In the genomic region with DNA sequence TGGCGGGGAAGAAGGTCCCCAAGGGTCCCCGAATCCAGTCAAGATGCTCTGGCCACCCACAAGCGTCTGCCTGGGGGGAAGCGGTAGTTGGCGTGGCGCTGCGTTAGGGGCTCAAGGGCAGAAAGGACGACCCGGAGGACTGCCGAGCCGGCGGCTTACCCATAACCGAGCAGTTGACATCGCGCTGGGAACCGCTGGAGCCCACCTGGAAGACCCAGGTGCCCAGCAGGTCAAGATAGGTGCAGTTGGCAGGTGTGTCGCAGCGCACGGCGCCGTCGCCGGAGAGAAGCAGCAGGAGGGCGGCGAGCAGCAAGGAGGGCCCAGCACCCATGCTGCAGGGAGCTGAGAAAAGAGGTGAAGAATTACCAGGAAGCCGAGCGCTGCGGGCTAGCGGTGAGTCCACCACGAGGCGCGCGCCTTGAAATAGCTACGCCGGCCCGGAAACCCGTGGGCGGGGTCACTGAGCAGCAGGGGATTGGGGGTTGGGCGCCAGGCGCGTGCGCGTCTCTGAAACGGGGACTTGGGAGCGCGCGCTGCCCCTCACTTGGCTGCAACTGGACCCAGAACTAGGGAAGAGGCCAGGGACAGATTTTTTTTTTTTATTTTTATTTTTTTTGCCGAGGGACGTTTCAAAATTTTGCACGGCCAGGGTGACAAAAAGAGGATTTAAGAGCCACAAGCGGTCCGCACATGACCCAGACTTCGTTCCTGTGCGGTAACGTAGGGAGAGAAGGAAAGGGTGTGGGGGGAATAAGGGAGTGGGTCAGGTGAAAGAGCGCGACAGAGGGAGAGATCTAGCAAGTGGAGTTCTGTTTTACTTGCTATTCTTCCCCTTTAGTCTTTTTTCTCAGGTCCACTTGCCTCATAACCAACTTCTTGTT, we compare ENCODE assay signal across 2 cellular contexts.
TF ChIP-seq lines count a peak whose summit lies in the region.

Gene CTSC (minus strand): TSS at position 395 of the 881 bp plus-strand sequence. CDS start 64 bp downstream, at position 331.

TF ChIP-seq in HEK293, 187 proteins besides CTCF, POLR2A, EP300 and RAD21 (continued from another document and continues in another):
- TF ChIP-seq, protein P1, sequence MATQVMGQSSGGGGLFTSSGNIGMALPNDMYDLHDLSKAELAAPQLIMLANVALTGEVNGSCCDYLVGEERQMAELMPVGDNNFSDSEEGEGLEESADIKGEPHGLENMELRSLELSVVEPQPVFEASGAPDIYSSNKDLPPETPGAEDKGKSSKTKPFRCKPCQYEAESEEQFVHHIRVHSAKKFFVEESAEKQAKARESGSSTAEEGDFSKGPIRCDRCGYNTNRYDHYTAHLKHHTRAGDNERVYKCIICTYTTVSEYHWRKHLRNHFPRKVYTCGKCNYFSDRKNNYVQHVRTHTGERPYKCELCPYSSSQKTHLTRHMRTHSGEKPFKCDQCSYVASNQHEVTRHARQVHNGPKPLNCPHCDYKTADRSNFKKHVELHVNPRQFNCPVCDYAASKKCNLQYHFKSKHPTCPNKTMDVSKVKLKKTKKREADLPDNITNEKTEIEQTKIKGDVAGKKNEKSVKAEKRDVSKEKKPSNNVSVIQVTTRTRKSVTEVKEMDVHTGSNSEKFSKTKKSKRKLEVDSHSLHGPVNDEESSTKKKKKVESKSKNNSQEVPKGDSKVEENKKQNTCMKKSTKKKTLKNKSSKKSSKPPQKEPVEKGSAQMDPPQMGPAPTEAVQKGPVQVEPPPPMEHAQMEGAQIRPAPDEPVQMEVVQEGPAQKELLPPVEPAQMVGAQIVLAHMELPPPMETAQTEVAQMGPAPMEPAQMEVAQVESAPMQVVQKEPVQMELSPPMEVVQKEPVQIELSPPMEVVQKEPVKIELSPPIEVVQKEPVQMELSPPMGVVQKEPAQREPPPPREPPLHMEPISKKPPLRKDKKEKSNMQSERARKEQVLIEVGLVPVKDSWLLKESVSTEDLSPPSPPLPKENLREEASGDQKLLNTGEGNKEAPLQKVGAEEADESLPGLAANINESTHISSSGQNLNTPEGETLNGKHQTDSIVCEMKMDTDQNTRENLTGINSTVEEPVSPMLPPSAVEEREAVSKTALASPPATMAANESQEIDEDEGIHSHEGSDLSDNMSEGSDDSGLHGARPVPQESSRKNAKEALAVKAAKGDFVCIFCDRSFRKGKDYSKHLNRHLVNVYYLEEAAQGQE (tag by site-specific recombination; IDR thresholded peaks at IDR 0.05), result no peak
- no peak for TF ChIP-seq ZNF776 (tag by site-specific recombination; IDR thresholded peaks at IDR 0.05; ENCODE audit: borderline replicate concordance)
- no peak for TF ChIP-seq ZSCAN30 (tag by site-specific recombination; IDR thresholded peaks at IDR 0.05)
- TF ChIP-seq GLIS2 (tag by site-specific recombination; IDR thresholded peaks at IDR 0.05), result peak; percentile 63; the same call in 1 of the 2 replicates
- no peak for TF ChIP-seq ZNF449 (tag by site-specific recombination; IDR thresholded peaks at IDR 0.05)
- TF ChIP-seq, protein P2, sequence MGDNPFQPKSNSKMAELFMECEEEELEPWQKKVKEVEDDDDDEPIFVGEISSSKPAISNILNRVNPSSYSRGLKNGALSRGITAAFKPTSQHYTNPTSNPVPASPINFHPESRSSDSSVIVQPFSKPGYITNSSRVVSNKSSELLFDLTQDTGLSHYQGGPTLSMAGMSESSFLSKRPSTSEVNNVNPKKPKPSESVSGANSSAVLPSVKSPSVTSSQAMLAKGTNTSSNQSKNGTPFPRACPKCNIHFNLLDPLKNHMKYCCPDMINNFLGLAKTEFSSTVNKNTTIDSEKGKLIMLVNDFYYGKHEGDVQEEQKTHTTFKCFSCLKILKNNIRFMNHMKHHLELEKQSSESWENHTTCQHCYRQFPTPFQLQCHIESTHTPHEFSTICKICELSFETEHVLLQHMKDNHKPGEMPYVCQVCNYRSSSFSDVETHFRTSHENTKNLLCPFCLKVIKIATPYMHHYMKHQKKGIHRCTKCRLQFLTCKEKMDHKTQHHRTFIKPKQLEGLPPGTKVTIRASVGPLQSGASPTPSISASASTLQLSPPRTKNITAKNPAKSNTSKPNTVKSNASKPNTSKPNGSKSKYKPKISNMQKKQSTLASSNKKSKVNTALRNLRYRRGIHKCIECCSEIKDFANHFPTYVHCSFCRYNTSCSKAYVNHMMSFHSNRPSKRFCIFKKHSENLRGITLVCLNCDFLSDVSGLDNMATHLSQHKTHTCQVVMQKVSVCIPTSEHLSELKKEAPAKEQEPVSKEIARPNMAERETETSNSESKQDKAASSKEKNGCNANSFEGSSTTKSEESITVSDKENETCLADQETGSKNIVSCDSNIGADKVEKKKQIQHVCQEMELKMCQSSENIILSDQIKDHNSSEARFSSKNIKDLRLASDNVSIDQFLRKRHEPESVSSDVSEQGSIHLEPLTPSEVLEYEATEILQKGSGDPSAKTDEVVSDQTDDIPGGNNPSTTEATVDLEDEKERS (tag by site-specific recombination; IDR thresholded peaks at IDR 0.05), result no peak
- TF ChIP-seq, protein P3, sequence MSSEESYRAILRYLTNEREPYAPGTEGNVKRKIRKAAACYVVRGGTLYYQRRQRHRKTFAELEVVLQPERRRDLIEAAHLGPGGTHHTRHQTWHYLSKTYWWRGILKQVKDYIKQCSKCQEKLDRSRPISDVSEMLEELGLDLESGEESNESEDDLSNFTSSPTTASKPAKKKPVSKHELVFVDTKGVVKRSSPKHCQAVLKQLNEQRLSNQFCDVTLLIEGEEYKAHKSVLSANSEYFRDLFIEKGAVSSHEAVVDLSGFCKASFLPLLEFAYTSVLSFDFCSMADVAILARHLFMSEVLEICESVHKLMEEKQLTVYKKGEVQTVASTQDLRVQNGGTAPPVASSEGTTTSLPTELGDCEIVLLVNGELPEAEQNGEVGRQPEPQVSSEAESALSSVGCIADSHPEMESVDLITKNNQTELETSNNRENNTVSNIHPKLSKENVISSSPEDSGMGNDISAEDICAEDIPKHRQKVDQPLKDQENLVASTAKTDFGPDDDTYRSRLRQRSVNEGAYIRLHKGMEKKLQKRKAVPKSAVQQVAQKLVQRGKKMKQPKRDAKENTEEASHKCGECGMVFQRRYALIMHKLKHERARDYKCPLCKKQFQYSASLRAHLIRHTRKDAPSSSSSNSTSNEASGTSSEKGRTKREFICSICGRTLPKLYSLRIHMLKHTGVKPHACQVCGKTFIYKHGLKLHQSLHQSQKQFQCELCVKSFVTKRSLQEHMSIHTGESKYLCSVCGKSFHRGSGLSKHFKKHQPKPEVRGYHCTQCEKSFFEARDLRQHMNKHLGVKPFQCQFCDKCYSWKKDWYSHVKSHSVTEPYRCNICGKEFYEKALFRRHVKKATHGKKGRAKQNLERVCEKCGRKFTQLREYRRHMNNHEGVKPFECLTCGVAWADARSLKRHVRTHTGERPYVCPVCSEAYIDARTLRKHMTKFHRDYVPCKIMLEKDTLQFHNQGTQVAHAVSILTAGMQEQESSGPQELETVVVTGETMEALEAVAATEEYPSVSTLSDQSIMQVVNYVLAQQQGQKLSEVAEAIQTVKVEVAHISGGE (tag by site-specific recombination; conservative IDR thresholded peaks at IDR 0.05; ENCODE audit: low read depth), result peak; percentile 40; the same call in 1 of the 2 replicates
- peak; percentile 76 for TF ChIP-seq ZBTB17 (tag by site-specific recombination; IDR thresholded peaks at IDR 0.05)

TF ChIP-seq in SK-N-SH, 30 proteins besides CTCF, POLR2A, EP300 and RAD21 (continued from another document):
- TF ChIP-seq, protein P1 (IDR thresholded peaks at IDR 0.05; ENCODE audit: low read depth, low read length), result no peak
- TF ChIP-seq FOXJ3 (CRISPR knock-in tag; IDR thresholded peaks at IDR 0.05) (no peak), TCF12 (IDR thresholded peaks at IDR 0.05) (peak; percentile 30; the same call in 1 of the 2 replicates), TEAD4 (IDR thresholded peaks at IDR 0.05; ENCODE audit: borderline replicate concordance, insufficient read depth) (no peak), MXI1 (IDR thresholded peaks at IDR 0.05; ENCODE audit: low read depth, low read length) (peak; percentile 88), EZH2phosphoT487 (IDR thresholded peaks at IDR 0.05; ENCODE audit: borderline replicate concordance, low read depth) (no peak), NRF1 (IDR thresholded peaks at IDR 0.05; ENCODE audit: low read depth, low read length) (peak; percentile 61), RXRA (IDR thresholded peaks at IDR 0.05; ENCODE audit: borderline replicate concordance, low read depth) (no peak), GATA2 (CRISPR knock-in tag; IDR thresholded peaks at IDR 0.05) (no peak), YY1 (IDR thresholded peaks at IDR 0.05; ENCODE audit: low read depth) (no peak), JUND (IDR thresholded peaks at IDR 0.05) (peak; percentile 27; the same call in 1 of the 2 replicates), RFX5 (IDR thresholded peaks at IDR 0.05; ENCODE audit: low read length) (no peak), CHD2 (IDR thresholded peaks at IDR 0.05; ENCODE audit: low read length, partially characterized antibody) (peak; percentile 84), FOXM1 (IDR thresholded peaks at IDR 0.05; ENCODE audit: low read depth) (no peak), TAF1 (IDR thresholded peaks at IDR 0.05; ENCODE audit: borderline replicate concordance, low read depth, low read length) (peak; percentile 85), GABPA (IDR thresholded peaks at IDR 0.05; ENCODE audit: low read depth) (peak; percentile 60; the same call in 1 of the 2 replicates), MEF2A (IDR thresholded peaks at IDR 0.05; ENCODE audit: borderline replicate concordance, low read depth) (peak; percentile 19; the same call in 1 of the 2 replicates), IRF3 (IDR thresholded peaks at IDR 0.05; ENCODE audit: low read depth, low read length) (no peak), FOSL2 (IDR thresholded peaks at IDR 0.05; ENCODE audit: borderline replicate concordance, low read depth) (0 out of 2 replicates have a peak, but pooled peaks have one; percentile 20), SIN3A (IDR thresholded peaks at IDR 0.05; ENCODE audit: borderline replicate concordance, low read depth, low read length) (peak; percentile 84), POLR2AphosphoS5 (IDR thresholded peaks at IDR 0.05; ENCODE audit: low read depth, low read length) (peak; percentile 75), USF2 (IDR thresholded peaks at IDR 0.05; ENCODE audit: borderline replicate concordance, low read depth, low read length) (no peak)
- TF ChIP-seq, protein P4, sequence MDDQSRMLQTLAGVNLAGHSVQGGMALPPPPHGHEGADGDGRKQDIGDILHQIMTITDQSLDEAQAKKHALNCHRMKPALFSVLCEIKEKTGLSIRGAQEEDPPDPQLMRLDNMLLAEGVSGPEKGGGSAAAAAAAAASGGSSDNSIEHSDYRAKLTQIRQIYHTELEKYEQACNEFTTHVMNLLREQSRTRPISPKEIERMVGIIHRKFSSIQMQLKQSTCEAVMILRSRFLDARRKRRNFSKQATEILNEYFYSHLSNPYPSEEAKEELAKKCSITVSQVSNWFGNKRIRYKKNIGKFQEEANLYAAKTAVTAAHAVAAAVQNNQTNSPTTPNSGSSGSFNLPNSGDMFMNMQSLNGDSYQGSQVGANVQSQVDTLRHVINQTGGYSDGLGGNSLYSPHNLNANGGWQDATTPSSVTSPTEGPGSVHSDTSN (IDR thresholded peaks at IDR 0.05), result no peak; the same call in 1 of the 2 replicates
- TF ChIP-seq, protein P5, sequence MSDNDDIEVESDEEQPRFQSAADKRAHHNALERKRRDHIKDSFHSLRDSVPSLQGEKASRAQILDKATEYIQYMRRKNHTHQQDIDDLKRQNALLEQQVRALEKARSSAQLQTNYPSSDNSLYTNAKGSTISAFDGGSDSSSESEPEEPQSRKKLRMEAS (IDR thresholded peaks at IDR 0.05; ENCODE audit: low read depth), result peak; percentile 97
- TF ChIP-seq, protein P6, sequence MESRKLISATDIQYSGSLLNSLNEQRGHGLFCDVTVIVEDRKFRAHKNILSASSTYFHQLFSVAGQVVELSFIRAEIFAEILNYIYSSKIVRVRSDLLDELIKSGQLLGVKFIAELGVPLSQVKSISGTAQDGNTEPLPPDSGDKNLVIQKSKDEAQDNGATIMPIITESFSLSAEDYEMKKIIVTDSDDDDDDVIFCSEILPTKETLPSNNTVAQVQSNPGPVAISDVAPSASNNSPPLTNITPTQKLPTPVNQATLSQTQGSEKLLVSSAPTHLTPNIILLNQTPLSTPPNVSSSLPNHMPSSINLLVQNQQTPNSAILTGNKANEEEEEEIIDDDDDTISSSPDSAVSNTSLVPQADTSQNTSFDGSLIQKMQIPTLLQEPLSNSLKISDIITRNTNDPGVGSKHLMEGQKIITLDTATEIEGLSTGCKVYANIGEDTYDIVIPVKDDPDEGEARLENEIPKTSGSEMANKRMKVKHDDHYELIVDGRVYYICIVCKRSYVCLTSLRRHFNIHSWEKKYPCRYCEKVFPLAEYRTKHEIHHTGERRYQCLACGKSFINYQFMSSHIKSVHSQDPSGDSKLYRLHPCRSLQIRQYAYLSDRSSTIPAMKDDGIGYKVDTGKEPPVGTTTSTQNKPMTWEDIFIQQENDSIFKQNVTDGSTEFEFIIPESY (IDR thresholded peaks at IDR 0.05; ENCODE audit: borderline replicate concordance, low read depth), result no peak
